Comparison of ENCODE assay signal across 8 cellular contexts in the genomic region with DNA sequence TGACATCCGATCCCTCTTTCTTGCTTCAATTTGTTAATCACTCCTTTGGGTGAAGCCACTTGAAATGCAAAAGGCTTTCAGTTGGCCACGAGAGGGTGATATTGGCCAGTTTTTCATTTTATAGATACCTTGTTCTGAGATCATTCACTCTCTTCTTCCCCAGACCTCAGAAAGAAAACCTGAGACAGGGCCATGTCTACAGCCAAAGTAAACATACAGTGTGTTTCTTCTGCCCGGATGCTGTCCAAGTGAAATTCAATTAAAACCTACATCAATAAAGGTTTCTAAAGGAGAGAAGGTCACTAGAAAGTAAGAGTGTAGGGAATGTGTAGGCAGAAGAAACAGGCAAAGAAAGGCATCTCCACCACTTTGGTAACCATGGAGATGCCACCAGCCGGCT. TPM values are rescaled to one million over a fixed set of nuclear protein-coding genes. Genes with fewer than 3 reads are reported as not detected.
DNase-seq lines count a peak whose midpoint lies in the region; ATAC-seq and TF ChIP-seq lines count a peak whose summit lies in the region.

No MANE protein-coding gene starts in this region.

- no peaks in the 10 kb centered on the region for H3K27me3 Mint-ChIP-seq in H9 (ENCODE audit: low read depth)

- H3K14ac ChIP-seq in H9 (ENCODE audit: insufficient read depth, low read length), result no peak overlapping the region

- no peak overlapping the region for H2AFZ ChIP-seq in H9 (ENCODE audit: low read length)

- in situ Hi-C loops in SK-MEL-5 (cut with HindIII; ENCODE audit: low pct_unique_long_range_greater_than_20kb, low sequenced_read_pairs), result no loop called here

- no peak overlapping the region for H4K5ac ChIP-seq in H9 (ENCODE audit: insufficient read length, low read depth, low read length)

- no peak overlapping the region for H3K23ac ChIP-seq in H9 (ENCODE audit: insufficient read length, low read depth, low read length)

- H3K4me3 ChIP-seq in upper lobe of right lung, result no peak overlapping the region

- H3K56ac ChIP-seq in H9 (ENCODE audit: insufficient read length, low read depth, low read length), result no peak overlapping the region

- H4K20me1 ChIP-seq in H9 (ENCODE audit: control insufficient read depth, insufficient read depth, insufficient read length), result no peaks in the 10 kb centered on the region

- no peak overlapping the region for H3K27ac Mint-ChIP-seq in H9

- no peak overlapping the region for H2BK15ac ChIP-seq in H9 (ENCODE audit: low read depth, low read length)

- H4K91ac ChIP-seq in H9 (ENCODE audit: insufficient read length, low read depth, low read length), result no peak overlapping the region

- H3T11ph ChIP-seq in H9 (ENCODE audit: low read length), result no peak overlapping the region

- no peaks in the 10 kb centered on the region for H3K9me3 Mint-ChIP-seq in H9

- no peak overlapping the region for H3K18ac ChIP-seq in H9 (ENCODE audit: insufficient read length, low read depth, low read length)

- H3K9me3 ChIP-seq in H9 (ENCODE audit: control insufficient read depth, low read depth, low read length) (no peaks in the 10 kb centered on the region), upper lobe of right lung (no peaks in the 10 kb centered on the region)

- H3K4me1 ChIP-seq in H9 (ENCODE audit: insufficient read depth, low read length), result no peaks in the 10 kb centered on the region
- no peaks in the 10 kb centered on the region for H3K4me1 ChIP-seq in upper lobe of right lung

- no peak overlapping the region for H3K4me2 ChIP-seq in H9 (ENCODE audit: insufficient read depth, insufficient read length, low read length)

- intact Hi-C loops in upper lobe of right lung (cut with DNase I), result no loop called here

- H4K8ac ChIP-seq in H9 (replicated peaks; ENCODE audit: insufficient read length, low read depth, low read length), result no peak overlapping the region

- no CpG with 5 or more reads among the region's 4 CpGs for WGBS in H9 (ENCODE audit: extremely low coverage, insufficient read length, low lambda C conversion rate)

- no peak overlapping the region for H2AK5ac ChIP-seq in H9 (ENCODE audit: insufficient read length, low read length)

- no peak overlapping the region for H3K9ac ChIP-seq in H9 (ENCODE audit: extremely low read depth, insufficient read length, low read length)

- H3K79me1 ChIP-seq in H9 (ENCODE audit: insufficient read depth, low read depth, low read length, poor library complexity, severe bottlenecking), result no peaks in the 10 kb centered on the region

- H3K27ac ChIP-seq in H9 (ENCODE audit: insufficient read length, low read depth, low read length), result no peak overlapping the region
- H3K27ac ChIP-seq in upper lobe of right lung, result no peak overlapping the region

- no peaks in the 10 kb centered on the region for H3K27me3 ChIP-seq in H9 (ENCODE audit: insufficient read depth, low read length)
- H3K27me3 ChIP-seq in upper lobe of right lung, result no peaks in the 10 kb centered on the region

- H3K4me3 Mint-ChIP-seq in H9, result no peak overlapping the region

- TF ChIP-seq CTCF in H9 (conservative IDR thresholded peaks at IDR 0.05) (peak; percentile 69), upper lobe of right lung (IDR thresholded peaks at IDR 0.05) (peak; percentile 44)

- H3K4me1 Mint-ChIP-seq in H9, result peaks cover 5% of the 10 kb centered on the region in 2 experiments

- ATAC-seq in upper lobe of right lung, result no peak
- no peak for ATAC-seq in HG03565 (IDR thresholded peaks at IDR 0.05; ENCODE audit: unreplicated experiment)

- H3K36me3 ChIP-seq in upper lobe of right lung, result no peaks in the 10 kb centered on the region

- H2BK12ac ChIP-seq in H9 (ENCODE audit: insufficient read length, low read depth, low read length), result no peak overlapping the region

- H3K23me2 ChIP-seq in H9 (ENCODE audit: insufficient read length, low read depth, low read length, poor library complexity, severe bottlenecking), result no peaks in the 10 kb centered on the region

- DNase-seq in AG20443 (ENCODE audit: low spot score), result peak; percentile 46
- DNase-seq in H9, result no peak
- peak; percentile 80 for DNase-seq in SK-MEL-5 (ENCODE audit: low read depth, low spot score)
- peak; percentile 29 for DNase-seq in globus pallidus (ENCODE audit: low spot score)
- no peak for DNase-seq in upper lobe of right lung
- no peak for DNase-seq in ecto neural progenitor cell (ENCODE audit: low spot score)
- no peak for DNase-seq in activated CD4-positive, alpha-beta T cell treated with anti-CD3 and anti-CD28 coated beads, Interleukin-2, amount 50 U/mL, for 4 hours

- no peaks in the 10 kb centered on the region for H3K36me3 Mint-ChIP-seq in H9 (ENCODE audit: insufficient read depth in 1 of 3, low read depth in 3 of 3)

- no peak overlapping the region for H3K4ac ChIP-seq in H9 (ENCODE audit: low read depth, low read length)

- H2BK5ac ChIP-seq in H9 (ENCODE audit: insufficient read length, low read length), result no peak overlapping the region

- no peaks in the 10 kb centered on the region for H3K79me2 ChIP-seq in H9 (ENCODE audit: insufficient read depth, low read length)

- no peak overlapping the region for H2BK120ac ChIP-seq in H9 (ENCODE audit: low read depth, low read length, poor library complexity, severe bottlenecking)

- H2BK20ac ChIP-seq in H9 (ENCODE audit: low read depth, low read length, poor library complexity, severe bottlenecking), result no peak overlapping the region

RNA-seq across cellular contexts. Expression of a gene that starts 39.5 kb away (rescaled TPM):
- total RNA-seq in H9 (2021), result 1.9 and 2.0 TPM in 2 replicates
- total RNA-seq in SK-MEL-5 (2014; rRNA removed; shearing (Covaris generic)), result 87.0 and 96.0 TPM in 2 replicates
- polyA plus RNA-seq in SK-MEL-5 (2015; cell fraction: cytosol; rRNA removed), result 42.4 and 63.2 TPM in 2 replicates
- 44.5 and 58.3 TPM in 2 replicates for polyA plus RNA-seq in SK-MEL-5 (2015; cell fraction: nucleus; rRNA removed)
- 33.5 TPM for total RNA-seq in upper lobe of right lung

Comparison
In these comparisons a context has a peak if more than half of its experiments do, and no peak if none do; other contexts are left out.
1. DNase-seq: peak in AG20443 (single experiment), SK-MEL-5 (single experiment) and globus pallidus (single experiment); none in H9 (single experiment), upper lobe of right lung (single experiment), ecto neural progenitor cell (single experiment) and activated CD4-positive, alpha-beta T cell treated with anti-CD3 and anti-CD28 coated beads, Interleukin-2, amount 50 U/mL, for 4 hours (0 of 2).
2. RNA of a gene that starts 39.5 kb away (total RNA-seq): 87.0 to 96.0 TPM in SK-MEL-5 and 33.5 TPM in upper lobe of right lung (single experiment); 1.9 to 2.0 TPM in H9; every median in the first group is over 10 times any median in the second.